ENCODE assay signal across 9 cellular contexts in the genomic region with DNA sequence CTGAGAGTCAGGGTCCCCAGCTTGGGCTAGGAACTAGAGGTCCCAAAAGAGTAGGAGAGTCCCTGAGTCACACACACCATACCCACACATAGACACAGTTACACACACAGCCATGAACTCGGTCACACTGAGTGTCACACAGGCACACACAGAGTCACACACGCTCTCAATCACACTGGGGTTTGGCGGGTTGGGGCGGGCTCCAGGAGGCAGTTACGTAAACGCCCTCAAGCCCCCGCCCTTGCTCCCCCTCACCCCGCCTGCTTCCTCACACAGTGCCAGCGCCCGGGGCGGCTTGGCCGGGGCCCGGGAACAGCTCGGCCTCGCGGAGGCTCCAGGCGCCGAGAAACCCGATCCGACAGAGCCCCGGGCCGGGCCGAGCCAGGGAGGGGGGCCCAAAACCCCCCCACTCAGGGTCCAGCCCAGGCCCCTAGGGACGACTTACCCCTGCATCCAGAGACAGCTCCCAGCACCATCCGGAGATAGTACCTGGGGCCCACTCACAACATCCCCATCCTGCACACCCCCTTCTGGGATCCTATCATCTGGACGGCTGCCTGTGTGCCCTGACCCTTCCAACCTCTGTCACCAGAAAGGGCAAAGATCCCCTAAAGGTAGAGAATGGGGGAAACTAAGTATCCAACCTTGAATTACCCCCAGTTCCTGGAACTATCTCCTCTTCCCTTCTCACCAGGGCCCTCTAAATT. TPM values are rescaled to one million over a fixed set of nuclear protein-coding genes. Genes with fewer than 3 reads are reported as not detected.
DNase-seq lines count a peak whose midpoint lies in the region; ATAC-seq, FAIRE-seq and TF ChIP-seq lines count a peak whose summit lies in the region.
"Had no signal": no experiment of that assay in that cellular context is flagged by ENCODE, and none has a peak within 500 bp of the region (broad histone marks: within the 10 kb centered on the region; RNA-seq: fewer than 3 reads in every experiment).

No MANE protein-coding gene starts in this region.

- ATAC-seq in HG03565 (IDR thresholded peaks at IDR 0.05; ENCODE audit: unreplicated experiment) (no peak), GM18505 (IDR thresholded peaks at IDR 0.05; ENCODE audit: unreplicated experiment) (no peak)

- DNase-seq in ELF-1 (ENCODE audit: low read depth, low spot score) = peak; percentile 84
- peak in 36 of 42 donors; percentile 33 to 86 (median 68) for DNase-seq in head of caudate nucleus
- DNase-seq in nucleus accumbens (lab: John Stamatoyannopoulos, UW) = peak in 43 of 56 donors; percentile 19 to 80 (median 46)
- DNase-seq in GM12892 (ENCODE audit: insufficient read length) = no peak
- no peak for DNase-seq in hepatic stellate cell (ENCODE audit: low spot score)
- DNase-seq: T1000 had no signal

- H2AFZ ChIP-seq in OCI-LY3 (ENCODE audit: low read depth, low read length) = peak overlapping the region; percentile 55; the same call in 1 of the 2 replicates

- intact Hi-C loops in head of caudate nucleus (cut with DNase I) = loop anchor here (5.0 to 10.0 kb wide), 2 partner anchors 91 to 188 kb away; no protein-coding TSS in a partner anchor

- H4K20me1 ChIP-seq in OCI-LY3 (ENCODE audit: insufficient read depth, low read length) = no peaks in the 10 kb centered on the region

- TF ChIP-seq POLR2A in GM12892 (IDR thresholded peaks at IDR 0.05; ENCODE audit: low read depth, low read length) (no peak), GM18505 (IDR thresholded peaks at IDR 0.05; ENCODE audit: borderline replicate concordance, extremely low read depth, insufficient read depth, insufficient read length) (no peak)

- no peaks in the 10 kb centered on the region for H3K9me3 ChIP-seq in OCI-LY3 (ENCODE audit: insufficient read depth, low read length)

- H3K27ac ChIP-seq in OCI-LY3 (ENCODE audit: low read length) = no peak overlapping the region

- no peaks in the 10 kb centered on the region for H3K36me3 ChIP-seq in OCI-LY3 (replicated peaks; ENCODE audit: low read depth, low read length)

- peaks cover 28% of the 10 kb centered on the region for H3K4me1 ChIP-seq in OCI-LY3 (ENCODE audit: low read length)

- no peaks in the 10 kb centered on the region; the same call in 1 of the 2 replicates for H3K27me3 ChIP-seq in OCI-LY3 (ENCODE audit: low read depth, low read length)

- no peak for FAIRE-seq in GM12892 (lab: Jason Lieb, UNC)

- peak overlapping the region; percentile 14; the same call in 1 of the 2 replicates for H3K9ac ChIP-seq in OCI-LY3 (ENCODE audit: low read length)

- no peak for TF ChIP-seq CTCF in OCI-LY3 (IDR thresholded peaks at IDR 0.05; ENCODE audit: low read depth, low read length)

- H3K4me2 ChIP-seq in OCI-LY3 (ENCODE audit: low read length) = peak overlapping the region; percentile 55

- no peaks in the 10 kb centered on the region for H3K79me2 ChIP-seq in OCI-LY3 (ENCODE audit: low read length)

- H3K4me3 ChIP-seq in OCI-LY3 (ENCODE audit: low read length) = peak overlapping the region; percentile 22; the same call in 1 of the 2 replicates

RNA-seq across cellular contexts. Expression of a gene that starts 3.5 kb away (rescaled TPM):
- not detected for polyA plus RNA-seq in GM12892 (2012; ENCODE audit: missing spikeins)

RNA-seq across cellular contexts. Expression of a gene that starts 18.8 kb away (rescaled TPM):
- polyA plus RNA-seq in GM12892 (2012; ENCODE audit: missing spikeins) = 20.2 TPM

RNA-seq across cellular contexts. Expression of a gene that starts 27.2 kb away (rescaled TPM):
- polyA plus RNA-seq in GM12892 (2012; ENCODE audit: missing spikeins) = 92.0 TPM

RNA-seq across cellular contexts. Expression of a gene that starts 35.8 kb away (rescaled TPM):
- polyA plus RNA-seq in GM12892 (2012; ENCODE audit: missing spikeins) = not detected

RNA-seq across cellular contexts. Expression of a gene that starts 44.5 kb away (rescaled TPM):
- 28.8 TPM for polyA plus RNA-seq in GM12892 (2012; ENCODE audit: missing spikeins)

Comparison
In these comparisons a context has a peak if more than half of its experiments do, and no peak if none do; other contexts are left out.
1. DNase-seq: peak in ELF-1 (single experiment), head of caudate nucleus (36 of 42) and nucleus accumbens (43 of 56); none in GM12892 (single experiment) and hepatic stellate cell (single experiment).